In genomic region chr3:5160926-5161858, GRCh38 we compare ENCODE assay signal across 11 cellular contexts. TPM values are rescaled to one million over a fixed set of nuclear protein-coding genes. Genes with fewer than 3 reads are reported as not detected.
DNase-seq lines count a peak whose midpoint lies in the region; ATAC-seq and TF ChIP-seq lines count a peak whose summit lies in the region.
"Had no signal": no experiment of that assay in that cellular context is flagged by ENCODE, and none has a peak within 500 bp of the region (broad histone marks: within the 10 kb centered on the region; RNA-seq: fewer than 3 reads in every experiment).

No MANE protein-coding gene starts in this region.

- peak overlapping the region; percentile 20 for H3K4me2 ChIP-seq in OCI-LY7 (ENCODE audit: low read length)

- peak overlapping the region; percentile 52 for H3K27ac Mint-ChIP-seq in endodermal cell
- H3K27ac Mint-ChIP-seq: T-helper 1 cell treated with Interleukin-12 subunit alpha and Interleukin-12 subunit beta and Interleukin-4 antibody, amounts not matched to agents 30 μg/mL and 1 μg/mL, for 36 hours had no signal

- no peaks in the 10 kb centered on the region for H3K36me3 Mint-ChIP-seq in endodermal cell (ENCODE audit: low read depth)

- H3K79me2 ChIP-seq in OCI-LY7 (ENCODE audit: insufficient read depth, low read depth, low read length) = peaks cover 96% of the 10 kb centered on the region

- H3K4me1 ChIP-seq in left ventricle myocardium inferior (peaks cover 69% of the 10 kb centered on the region), OCI-LY7 (ENCODE audit: insufficient read depth, low read length, poor library complexity, severe bottlenecking) (peaks cover 52% of the 10 kb centered on the region), endodermal cell (ENCODE audit: control insufficient read depth, insufficient read depth, low read length) (peaks cover 4% of the 10 kb centered on the region), thymus (ENCODE audit: control insufficient read depth, insufficient read depth, low read length) (peaks cover 16% of the 10 kb centered on the region)

- peaks cover 37% of the 10 kb centered on the region for H3K4me1 Mint-ChIP-seq in endodermal cell

- H3K27me3 ChIP-seq in left ventricle myocardium inferior (ENCODE audit: low read depth) (no peaks in the 10 kb centered on the region), endodermal cell (ENCODE audit: control insufficient read depth, insufficient read depth, low read length, poor library complexity, severe bottlenecking) (no peaks in the 10 kb centered on the region), thymus (ENCODE audit: control insufficient read depth, insufficient read depth) (no peaks in the 10 kb centered on the region), H7 (ENCODE audit: control insufficient read depth, insufficient read depth, low read length) (no peaks in the 10 kb centered on the region)
- H3K27me3 ChIP-seq: ascending aorta had no signal

- no peak overlapping the region for H3K9ac ChIP-seq in endodermal cell (ENCODE audit: extremely low read depth, low read length, poor library complexity, severe bottlenecking)

- no peak overlapping the region for H2AFZ ChIP-seq in OCI-LY7 (ENCODE audit: low read length)

- H3K27ac ChIP-seq in left ventricle myocardium inferior (replicated peaks) = no peak overlapping the region
- H3K27ac ChIP-seq in OCI-LY7 (ENCODE audit: low read depth, low read length, poor library complexity, severe bottlenecking) = peak overlapping the region; percentile 9
- no peak overlapping the region for H3K27ac ChIP-seq in endodermal cell (ENCODE audit: low read depth, low read length)
- peak overlapping the region; percentile 0 for H3K27ac ChIP-seq in thymus (ENCODE audit: low read depth)
- H3K27ac ChIP-seq: ascending aorta had no signal

- ATAC-seq in Right ventricle myocardium superior (ENCODE audit: poor library complexity) = peak; percentile 11
- ATAC-seq in HG03196 (IDR thresholded peaks at IDR 0.05; ENCODE audit: unreplicated experiment) = no peak
- no peak for ATAC-seq in GM21390 (IDR thresholded peaks at IDR 0.05; ENCODE audit: unreplicated experiment)

- POLR2A ChIA-PET in OCI-LY7 (lab: Charles Lee) = interaction anchor here (1.0 to 3.4 kb wide), 11 partner anchors 11 to 36 kb away, joined by 3 to 16 read pairs (median 7); no protein-coding TSS in a partner anchor

- no peak for DNase-seq in Right ventricle myocardium superior
- DNase-seq in left ventricle myocardium inferior = no peak
- no peak for DNase-seq in OCI-LY7 (ENCODE audit: low spot score)
- DNase-seq in endodermal cell = peak; percentile 52
- DNase-seq in H7 = no peak

- no peaks in the 10 kb centered on the region for H3K9me3 Mint-ChIP-seq in endodermal cell
- H3K9me3 Mint-ChIP-seq: T-helper 1 cell treated with Interleukin-12 subunit alpha and Interleukin-12 subunit beta and Interleukin-4 antibody, amounts not matched to agents 30 μg/mL and 1 μg/mL, for 36 hours had no signal

- no peaks in the 10 kb centered on the region for H3K36me3 ChIP-seq in left ventricle myocardium inferior
- H3K36me3 ChIP-seq in OCI-LY7 (ENCODE audit: insufficient read depth, low read length) = peaks cover 7% of the 10 kb centered on the region; the same call in 1 of the 2 replicates
- no peaks in the 10 kb centered on the region for H3K36me3 ChIP-seq in endodermal cell (ENCODE audit: control insufficient read depth, insufficient read depth, low read length)
- H3K36me3 ChIP-seq in thymus (ENCODE audit: control insufficient read depth, insufficient read depth) = peaks cover 3% of the 10 kb centered on the region
- no peaks in the 10 kb centered on the region for H3K36me3 ChIP-seq in H7 (replicated peaks; ENCODE audit: control insufficient read depth, insufficient read depth, low read length)
- H3K36me3 ChIP-seq: ascending aorta had no signal

- H3K27me3 Mint-ChIP-seq in endodermal cell (ENCODE audit: insufficient read depth) = no peaks in the 10 kb centered on the region

- H3K9me2 ChIP-seq in OCI-LY7 (ENCODE audit: insufficient read depth, low read length) = no peaks in the 10 kb centered on the region

- H3K4me3 ChIP-seq in left ventricle myocardium inferior (no peak overlapping the region), OCI-LY7 (ENCODE audit: low read depth, low read length, poor library complexity, severe bottlenecking) (no peak overlapping the region), endodermal cell (ENCODE audit: low read length) (no peak overlapping the region), thymus (ENCODE audit: low read length) (no peak overlapping the region), H7 (ENCODE audit: insufficient read depth, low read depth, low read length) (no peak overlapping the region)
- H3K4me3 ChIP-seq: ascending aorta, skin epidermis had no signal

- no TSS peak for BruUV-seq in OCI-LY7 (replicated peaks; lab: Mats Ljungman, UMichigan)

- peaks cover 14% of the 10 kb centered on the region; the same call in 1 of the 2 replicates for H4K20me1 ChIP-seq in OCI-LY7 (ENCODE audit: insufficient read depth, low read length)

- 64 to 79% methylated on average over 1 to 4 of the region's 4 CpGs for WGBS in endodermal cell (ENCODE audit: insufficient coverage in 1 of 2, insufficient read length in 1 of 2), 2 experiments
- 73% methylated on average over 4 of the region's 4 CpGs for WGBS in thymus

- TF ChIP-seq CTCF in left ventricle myocardium inferior (IDR thresholded peaks at IDR 0.05; ENCODE audit: borderline replicate concordance) (no peak), OCI-LY7 (conservative IDR thresholded peaks at IDR 0.05; ENCODE audit: low read length) (no peak), endodermal cell (conservative IDR thresholded peaks at IDR 0.05) (no peak)

- no peak overlapping the region for H3K4me3 Mint-ChIP-seq in endodermal cell
- H3K4me3 Mint-ChIP-seq: T-helper 1 cell treated with Interleukin-12 subunit alpha and Interleukin-12 subunit beta and Interleukin-4 antibody, amounts not matched to agents 30 μg/mL and 1 μg/mL, for 36 hours had no signal

- CTCF ChIA-PET in OCI-LY7 (lab: Charles Lee; ENCODE audit: unreplicated experiment) = no interaction called here

- no peaks in the 10 kb centered on the region for H3K9me3 ChIP-seq in left ventricle myocardium inferior (replicated peaks)
- peaks cover 6% of the 10 kb centered on the region; the same call in 1 of the 2 replicates for H3K9me3 ChIP-seq in OCI-LY7 (ENCODE audit: low read length)
- no peaks in the 10 kb centered on the region for H3K9me3 ChIP-seq in endodermal cell (ENCODE audit: control insufficient read depth, low read length)
- H3K9me3 ChIP-seq in thymus (ENCODE audit: control insufficient read depth) = no peaks in the 10 kb centered on the region
- H3K9me3 ChIP-seq: ascending aorta had no signal

- intact Hi-C loops in Right ventricle myocardium superior (cut with DNase I) = no loop called here
- intact Hi-C loops in left ventricle myocardium inferior (cut with micrococcal nuclease) = no loop called here
- intact Hi-C loops in OCI-LY7 (cut with micrococcal nuclease; ENCODE audit: unreplicated experiment) = no loop called here

RNA-seq across cellular contexts. Expression of gene EDEM1, which starts 26.3 kb away (rescaled TPM):
- total RNA-seq in Right ventricle myocardium superior (7.4 TPM), left ventricle myocardium inferior (7.9 TPM), OCI-LY7 (2022) (337 and 398 TPM in 2 replicates), endodermal cell (10 to 100 TPM; 24.5 to 28.1 TPM)
- 125 and 186 TPM in 2 replicates for total RNA-seq in OCI-LY7 (2014; rRNA removed; shearing (Covaris generic))
- polyA plus RNA-seq in endodermal cell (2013, experiment 1 of 2) = 10.5 TPM
- 11.2 TPM for polyA plus RNA-seq in endodermal cell (2013, experiment 2 of 2)
- polyA plus RNA-seq in thymus = 31.7 TPM
- 12.6 and 13.2 TPM in 2 replicates for total RNA-seq in H7 (2014; rRNA removed; shearing (Covaris generic))

RNA-seq across cellular contexts. Expression of gene ARL8B, which starts 39.1 kb away (rescaled TPM):
- 62.2 TPM for total RNA-seq in Right ventricle myocardium superior
- 66.7 TPM for total RNA-seq in left ventricle myocardium inferior
- 20.1 and 27.1 TPM in 2 replicates for total RNA-seq in OCI-LY7 (2014; rRNA removed; shearing (Covaris generic))
- 50.7 and 60.4 TPM in 2 replicates for total RNA-seq in OCI-LY7 (2022)
- 10 to 100 TPM; 31.2 to 37.3 TPM for total RNA-seq in endodermal cell
- polyA plus RNA-seq in endodermal cell (2013, experiment 1 of 2) = 68.3 TPM
- 61.1 TPM for polyA plus RNA-seq in endodermal cell (2013, experiment 2 of 2)
- polyA plus RNA-seq in thymus = 53.2 TPM
- 30.7 and 39.6 TPM in 2 replicates for total RNA-seq in H7 (2014; rRNA removed; shearing (Covaris generic))

Comparison
In these comparisons a context has a peak if more than half of its experiments do, and no peak if none do; other contexts are left out.
1. H3K27ac ChIP-seq: peak in OCI-LY7 (single experiment) and thymus (single experiment); none in left ventricle myocardium inferior (single experiment) and endodermal cell (single experiment).